1 cellular context compared by ENCODE assay signal in genomic region chr5:178122346-178122745, GRCh38.
TF ChIP-seq lines count a peak whose summit lies in the region.

No MANE protein-coding gene starts in this region.

TF ChIP-seq in WTC11, 78 proteins besides CTCF, POLR2A, EP300 and RAD21:
- no peak for TF ChIP-seq ZNF423 (CRISPR knock-in tag; IDR thresholded peaks at IDR 0.05)
- no peak for TF ChIP-seq ATF2 (CRISPR knock-in tag; IDR thresholded peaks at IDR 0.05; ENCODE audit: borderline replicate concordance, low read depth)
- TF ChIP-seq E2F4 (CRISPR knock-in tag; IDR thresholded peaks at IDR 0.05; ENCODE audit: borderline replicate concordance, low read depth), result no peak
- TF ChIP-seq E2F1 (CRISPR knock-in tag; IDR thresholded peaks at IDR 0.05), result no peak
